Comparison of ENCODE assay signal across 17 cellular contexts in genomic region chr3:111923821-111924220, GRCh38. TPM values are rescaled to one million over a fixed set of nuclear protein-coding genes. Genes with fewer than 3 reads are reported as not detected.
DNase-seq lines count a peak whose midpoint lies in the region; ATAC-seq and TF ChIP-seq lines count a peak whose summit lies in the region.
"Had no signal": no experiment of that assay in that cellular context is flagged by ENCODE, and none has a peak within 500 bp of the region (broad histone marks: within the 10 kb centered on the region; RNA-seq: fewer than 3 reads in every experiment).

No MANE protein-coding gene starts in this region.

- peaks cover 48% of the 10 kb centered on the region for H3K36me3 Mint-ChIP-seq in neural progenitor cell
- H3K36me3 Mint-ChIP-seq in WTC11: peaks cover 40% of the 10 kb centered on the region

- H3K4me2 ChIP-seq in neural progenitor cell: no peak overlapping the region

- no peaks in the 10 kb centered on the region for H3K79me2 ChIP-seq in neural progenitor cell (ENCODE audit: low read depth)

- peaks cover 4% of the 10 kb centered on the region for H3K9me3 Mint-ChIP-seq in neural progenitor cell
- H3K9me3 Mint-ChIP-seq in WTC11: no peaks in the 10 kb centered on the region

- H3K27ac Mint-ChIP-seq in neural progenitor cell: peak overlapping the region; percentile 16
- no peak overlapping the region for H3K27ac Mint-ChIP-seq in WTC11
- H3K27ac Mint-ChIP-seq: activated naive CD8-positive, alpha-beta T cell had no signal

- no peak overlapping the region for H3K9ac ChIP-seq in neural progenitor cell

- H2AFZ ChIP-seq in neural progenitor cell (replicated peaks): no peak overlapping the region

- H3K4me3 Mint-ChIP-seq in neural progenitor cell: no peak overlapping the region
- H3K4me3 Mint-ChIP-seq in WTC11: no peak overlapping the region
- H3K4me3 Mint-ChIP-seq: activated naive CD8-positive, alpha-beta T cell had no signal

- H3K36me3 ChIP-seq in breast epithelium (no peaks in the 10 kb centered on the region), neural progenitor cell (no peaks in the 10 kb centered on the region)
- H3K36me3 ChIP-seq: HAP-1 had no signal

- DNase-seq in left ventricle myocardium superior (no peak), Right ventricle myocardium inferior (ENCODE audit: missing footprints) (no peak), breast epithelium (ENCODE audit: low spot score in 2 of 2) (no peak), neural progenitor cell (ENCODE audit: low spot score) (no peak), NCI-H128 (lab: John Stamatoyannopoulos, UW; ENCODE audit: unreplicated experiment) (no peak), WTC11 (ENCODE audit: low spot score) (no peak), NCI-H510A treated with DMSO at 0.1 percent for 48 hours (lab: John Stamatoyannopoulos, UW) (no peak)
- DNase-seq in activated CD4-positive, alpha-beta T cell treated with anti-CD3 and anti-CD28 coated beads for 1 hour: no peak
- DNase-seq: activated CD4-positive, alpha-beta T cell treated with anti-CD3 and anti-CD28 coated beads, Interleukin-2, amount 50 U/mL, for 1 hour; activated T-cell treated with anti-CD3 and anti-CD28 coated beads, Interleukin-2, amount 50 U/mL, for 1 hour; effector CD8-positive, alpha-beta T cell; NCI-H82; stimulated activated CD4-positive, alpha-beta T cell treated with anti-CD3 and anti-CD28 coated beads, Interleukin-4, amount 100 ng/mL, for 4 hours had no signal

- H4K20me1 ChIP-seq in neural progenitor cell (ENCODE audit: low read depth): no peaks in the 10 kb centered on the region

- H3K4me1 ChIP-seq in breast epithelium (no peaks in the 10 kb centered on the region), neural progenitor cell (peaks cover 12% of the 10 kb centered on the region)
- H3K4me1 ChIP-seq: HAP-1 had no signal

- no peaks in the 10 kb centered on the region for H3F3A ChIP-seq in neural progenitor cell (ENCODE audit: low read depth)

- H3K4me3 ChIP-seq in breast epithelium: no peak overlapping the region
- H3K4me3 ChIP-seq in neural progenitor cell: no peak overlapping the region
- H3K4me3 ChIP-seq: GM12878, HAP-1, upper lobe of left lung had no signal

- H3K4me1 Mint-ChIP-seq in neural progenitor cell (peaks cover 19% of the 10 kb centered on the region), WTC11 (peaks cover 36% of the 10 kb centered on the region)

- H3K27me3 ChIP-seq in breast epithelium (no peaks in the 10 kb centered on the region), neural progenitor cell (peaks cover 37% of the 10 kb centered on the region)
- H3K27me3 ChIP-seq: upper lobe of left lung had no signal

- H3K9me3 ChIP-seq in breast epithelium (no peaks in the 10 kb centered on the region), neural progenitor cell (ENCODE audit: low read depth) (no peaks in the 10 kb centered on the region)
- H3K9me3 ChIP-seq: HAP-1, upper lobe of left lung had no signal

- CTCF ChIA-PET in WTC11 (lab: Charles Lee): no interaction called here

- POLR2A ChIA-PET in WTC11 (lab: Charles Lee): no interaction called here

- ATAC-seq in left ventricle myocardium superior: peak; percentile 3
- no peak for ATAC-seq in Right ventricle myocardium inferior
- no peak for ATAC-seq in WTC11
- ATAC-seq: GM12878 had no signal

- intact Hi-C loops in left ventricle myocardium superior (cut with micrococcal nuclease) (no loop called here), Right ventricle myocardium inferior (cut with DNase I) (loop anchor here (2.0 kb wide), 1 partner anchor 63 kb away; no protein-coding TSS in a partner anchor), breast epithelium (cut with DNase I; ENCODE audit: low total_unique reads) (no loop called here)

- TF ChIP-seq POLR2A in breast epithelium (IDR thresholded peaks at IDR 0.05): no peak

- TF ChIP-seq CTCF in breast epithelium (IDR thresholded peaks at IDR 0.05) (no peak), neural progenitor cell (IDR thresholded peaks at IDR 0.05) (no peak), WTC11 (IDR thresholded peaks at IDR 0.05) (no peak)

- H3K27ac ChIP-seq in breast epithelium (peak overlapping the region; percentile 10 to 73), neural progenitor cell (no peak overlapping the region)

- peaks cover 8% of the 10 kb centered on the region for H3K27me3 Mint-ChIP-seq in neural progenitor cell (ENCODE audit: insufficient read depth, low read depth)
- H3K27me3 Mint-ChIP-seq in WTC11 (ENCODE audit: low read depth): peaks cover 22% of the 10 kb centered on the region

TF ChIP-seq in WTC11, 78 proteins besides CTCF, POLR2A, EP300 and RAD21:
- TF ChIP-seq SOX15 (CRISPR knock-in tag; IDR thresholded peaks at IDR 0.05): no peak
- TF ChIP-seq ZNF232 (CRISPR knock-in tag; IDR thresholded peaks at IDR 0.05): no peak
- TF ChIP-seq E2F5 (CRISPR knock-in tag; IDR thresholded peaks at IDR 0.05): no peak
- no peak for TF ChIP-seq GABPB1 (CRISPR knock-in tag; IDR thresholded peaks at IDR 0.05)
- no peak for TF ChIP-seq RELA (CRISPR knock-in tag; IDR thresholded peaks at IDR 0.05; ENCODE audit: borderline replicate concordance)
- TF ChIP-seq E2F4 (CRISPR knock-in tag; IDR thresholded peaks at IDR 0.05; ENCODE audit: borderline replicate concordance, low read depth): no peak
- no peak for TF ChIP-seq TCF7 (CRISPR knock-in tag; IDR thresholded peaks at IDR 0.05; ENCODE audit: low read depth)
- TF ChIP-seq CREB1 (CRISPR knock-in tag; IDR thresholded peaks at IDR 0.05): no peak

RNA-seq across cellular contexts. Expression of gene ABHD10, which starts 55.0 kb away (rescaled TPM):
- total RNA-seq in left ventricle myocardium superior (55.9 TPM), Right ventricle myocardium inferior (51.7 TPM), breast epithelium (10 to 100 TPM; 17.3 to 28.5 (median 22.6) TPM), neural progenitor cell (ENCODE audit: low replicate concordance) (41.3 and 82.9 TPM in 2 replicates), WTC11 (2021) (27.6 to 32.4 TPM (median 29.2 TPM) in 3 replicates)
